Comparison of ENCODE assay signal across 17 cellular contexts in the genomic region with DNA sequence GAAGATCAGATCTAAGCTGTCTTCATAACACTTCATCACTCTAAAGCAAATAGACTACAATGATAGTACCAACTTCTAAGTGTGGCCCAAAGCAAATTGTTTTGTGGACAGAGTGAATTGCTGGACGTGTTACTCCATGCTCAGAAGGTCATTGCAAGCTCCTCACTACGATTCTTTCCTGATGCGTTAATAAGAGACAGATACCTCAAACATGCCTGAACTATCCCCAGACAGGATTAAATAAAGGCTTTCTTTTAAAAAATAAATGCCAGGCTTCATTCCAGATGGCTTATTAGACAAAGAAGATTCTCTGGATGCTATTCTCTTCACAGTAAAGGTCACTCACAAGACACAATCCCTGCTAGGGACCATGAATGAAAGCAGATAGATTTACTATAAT.
DNase-seq lines count a peak whose midpoint lies in the region; ATAC-seq and TF ChIP-seq lines count a peak whose summit lies in the region.
"Had no signal": no experiment of that assay in that cellular context is flagged by ENCODE, and none has a peak within 500 bp of the region (broad histone marks: within the 10 kb centered on the region; RNA-seq: fewer than 3 reads in every experiment).

No MANE protein-coding gene starts in this region.

- no peak overlapping the region for H3K4me2 ChIP-seq in smooth muscle cell
- H3K4me2 ChIP-seq: BLaER1 treated with 17β-estradiol and CSF1 and Interleukin-3, amounts not matched to agents 10 nM and 100 nM had no signal

- no peaks in the 10 kb centered on the region for H4K20me1 ChIP-seq in smooth muscle cell (ENCODE audit: low read depth)
- H4K20me1 ChIP-seq: BLaER1 treated with 17β-estradiol and CSF1 and Interleukin-3, amounts not matched to agents 10 nM and 100 nM had no signal

- H3K27ac Mint-ChIP-seq in naive thymus-derived CD8-positive, alpha-beta T cell: no peak overlapping the region
- H3K27ac Mint-ChIP-seq: B cell; CD8-positive, alpha-beta T cell had no signal

- H3K27ac ChIP-seq in epithelial cell of prostate: peak overlapping the region; percentile 43
- peak overlapping the region; percentile 35 for H3K27ac ChIP-seq in smooth muscle cell (ENCODE audit: low read depth)
- H3K27ac ChIP-seq: BLaER1 treated with 17β-estradiol and CSF1 and Interleukin-3, amounts not matched to agents 10 nM and 100 nM had no signal

- peak; percentile 92 for DNase-seq in NCI-H146 (lab: John Stamatoyannopoulos, UW)
- DNase-seq in NCI-H2227 treated with DMSO at 0.1 percent for 48 hours (lab: John Stamatoyannopoulos, UW): peak; percentile 92
- DNase-seq in epithelial cell of prostate (ENCODE audit: low read depth, low spot score): no peak
- no peak for DNase-seq in smooth muscle cell (lab: John Stamatoyannopoulos, UW; ENCODE audit: unreplicated experiment)
- DNase-seq in posterior vena cava (ENCODE audit: low spot score): no peak
- no peak for DNase-seq in naive thymus-derived CD8-positive, alpha-beta T cell
- DNase-seq: CD8-positive, alpha-beta T cell; COR-L47; DMS 273 treated with DMSO at 0.1 percent for 48 hours; DMS53; DND-41; EL had no signal

- H3K4me1 ChIP-seq in smooth muscle cell (ENCODE audit: low read depth): no peaks in the 10 kb centered on the region
- H3K4me1 ChIP-seq: BLaER1 treated with 17β-estradiol and CSF1 and Interleukin-3, amounts not matched to agents 10 nM and 100 nM; HAP-1 had no signal

- H3K9ac ChIP-seq in smooth muscle cell (ENCODE audit: low read depth): no peak overlapping the region
- H3K9ac ChIP-seq: BLaER1 treated with 17β-estradiol and CSF1 and Interleukin-3, amounts not matched to agents 10 nM and 100 nM had no signal

- no peaks in the 10 kb centered on the region for H3K79me2 ChIP-seq in smooth muscle cell (ENCODE audit: low read depth)

- H3K27me3 Mint-ChIP-seq in naive thymus-derived CD8-positive, alpha-beta T cell: no peaks in the 10 kb centered on the region
- H3K27me3 Mint-ChIP-seq: B cell had no signal

- no peak for ATAC-seq in naive thymus-derived CD8-positive, alpha-beta T cell
- no peak for ATAC-seq in GM18858 (IDR thresholded peaks at IDR 0.05; ENCODE audit: unreplicated experiment)
- ATAC-seq: CD8-positive, alpha-beta T cell; GM12878 had no signal

- 86% methylated on average over 3 of the region's 3 CpGs for WGBS in smooth muscle cell (ENCODE audit: low lambda C conversion rate)

- no peaks in the 10 kb centered on the region for H3K4me1 Mint-ChIP-seq in naive thymus-derived CD8-positive, alpha-beta T cell
- H3K4me1 Mint-ChIP-seq: B cell had no signal

- no peaks in the 10 kb centered on the region for H3K36me3 Mint-ChIP-seq in naive thymus-derived CD8-positive, alpha-beta T cell
- H3K36me3 Mint-ChIP-seq: CD8-positive, alpha-beta T cell had no signal

- H3K9me3 ChIP-seq in smooth muscle cell (replicated peaks; ENCODE audit: low read depth): no peaks in the 10 kb centered on the region
- H3K9me3 ChIP-seq: HAP-1 had no signal

- peaks cover 0 to 16% (median 4%) of the 10 kb centered on the region in 9 donors for H3K9me3 Mint-ChIP-seq in naive thymus-derived CD8-positive, alpha-beta T cell

- H3K27me3 ChIP-seq in smooth muscle cell (ENCODE audit: low read depth): no peaks in the 10 kb centered on the region
- H3K27me3 ChIP-seq: BLaER1 treated with 17β-estradiol and CSF1 and Interleukin-3, amounts not matched to agents 10 nM and 100 nM had no signal

- no peak overlapping the region for H2AFZ ChIP-seq in smooth muscle cell (ENCODE audit: low read depth)

- no peak overlapping the region for H3K4me3 Mint-ChIP-seq in naive thymus-derived CD8-positive, alpha-beta T cell
- H3K4me3 Mint-ChIP-seq: B cell; CD8-positive, alpha-beta T cell had no signal

- TF ChIP-seq CTCF in smooth muscle cell (IDR thresholded peaks at IDR 0.05; ENCODE audit: borderline replicate concordance, insufficient read depth, poor library complexity, severe bottlenecking): no peak

- H3K36me3 ChIP-seq in smooth muscle cell (ENCODE audit: low read depth): no peaks in the 10 kb centered on the region
- H3K36me3 ChIP-seq: BLaER1 treated with 17β-estradiol and CSF1 and Interleukin-3, amounts not matched to agents 10 nM and 100 nM; HAP-1 had no signal

- no peaks in the 10 kb centered on the region for H3F3A ChIP-seq in smooth muscle cell (ENCODE audit: low read depth)

- POLR2A ChIA-PET in naive thymus-derived CD8-positive, alpha-beta T cell (lab: Charles Lee): no interaction called here

- no peak overlapping the region for H3K4me3 ChIP-seq in smooth muscle cell
- H3K4me3 ChIP-seq: BLaER1 treated with 17β-estradiol and CSF1 and Interleukin-3, amounts not matched to agents 10 nM and 100 nM; GM12878; HAP-1 had no signal

- intact Hi-C loops in posterior vena cava (cut with DNase I): no loop called here

Comparison
In these comparisons a context has a peak if more than half of its experiments do, and no peak if none do; other contexts are left out.
1. DNase-seq: peak in NCI-H146 (single experiment) and NCI-H2227 treated with DMSO at 0.1 percent for 48 hours (single experiment); none in epithelial cell of prostate (single experiment), smooth muscle cell (single experiment), posterior vena cava (single experiment) and naive thymus-derived CD8-positive, alpha-beta T cell (0 of 10).